Comparison of ENCODE assay signal across 22 cellular contexts in the genomic region with DNA sequence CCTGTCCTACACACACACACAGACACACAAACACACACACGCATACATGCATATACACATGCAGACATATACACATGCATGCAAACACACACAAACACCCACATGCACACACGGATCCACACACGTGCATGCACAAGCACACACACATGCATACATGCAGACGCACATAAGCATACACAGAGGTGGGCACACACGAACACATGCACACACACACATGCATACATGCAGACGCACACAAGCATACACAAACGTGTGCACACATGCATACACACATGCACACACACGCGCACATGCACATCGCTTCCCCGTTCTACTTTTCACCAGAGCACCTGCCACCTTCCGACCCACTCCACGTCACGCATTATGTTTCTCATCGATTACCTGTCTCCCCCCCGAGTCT. TPM values are rescaled to one million over a fixed set of nuclear protein-coding genes. Genes with fewer than 3 reads are reported as not detected.
"Had no signal": no experiment of that assay in that cellular context is flagged by ENCODE, and none has a peak within 500 bp of the region (broad histone marks: within the 10 kb centered on the region; RNA-seq: fewer than 3 reads in every experiment).

No MANE protein-coding gene starts in this region.

- H3K27ac ChIP-seq: adrenal gland, SJSA1 had no signal

- H3K4me3 ChIP-seq: adrenal gland, K562, SJSA1 had no signal

- DNase-seq: activated CD4-positive, alpha-beta T cell treated with anti-CD3 and anti-CD28 coated beads for 36 hours; activated CD8-positive, alpha-beta memory T cell treated with anti-CD3 and anti-CD28 coated beads, Interleukin-2, amount 50 U/mL, for 48 hours; activated CD8-positive, alpha-beta T cell treated with anti-CD3 and anti-CD28 coated beads, Interleukin-2, amount 10 ng/mL, durations not matched to agents 7 days and 5 days; activated naive CD4-positive, alpha-beta T cell treated with anti-CD3 and anti-CD28 coated beads, Interleukin-2, amount 50 U/mL, for 16 hours; activated naive CD8-positive, alpha-beta T cell treated with anti-CD3 and anti-CD28 coated beads, Interleukin-2, amount 10 ng/mL, durations not matched to agents 7 days and 5 days; activated T-cell treated with anti-CD3 and anti-CD28 coated beads, Interleukin-2, amount 50 U/mL, for 1 hour; adrenal gland; anterior cingulate cortex; Karpas-422; MM.1S; NCI-H1105; NCI-H1436; NCI-H1694 treated with DMSO at 0.1 percent for 48 hours; NCI-H2029 treated with DMSO at 0.1 percent for 48 hours; NCI-H510A treated with DMSO at 0.1 percent for 48 hours; NCI-H69; SHP77; T-helper 17 cell; T-helper 9 cell had no signal

- H3K27me3 ChIP-seq: adrenal gland had no signal

- H3K4me1 ChIP-seq: adrenal gland, SJSA1 had no signal

- H3K9me3 ChIP-seq: adrenal gland, SJSA1 had no signal

- FAIRE-seq: K562, RCC 7860 had no signal

- H3K36me3 ChIP-seq: adrenal gland, SJSA1 had no signal

- ATAC-seq: activated CD4-positive, alpha-beta T cell treated with anti-CD3 and anti-CD28 coated beads for 36 hours; activated CD8-positive, alpha-beta T cell treated with anti-CD3 and anti-CD28 coated beads, Interleukin-2, amount 10 ng/mL, durations not matched to agents 7 days and 5 days; K562; T-helper 17 cell had no signal

RNA-seq across cellular contexts. Expression of a gene that starts 13.2 kb away (rescaled TPM):
- total RNA-seq: activated CD4-positive, alpha-beta T cell treated with anti-CD3 and anti-CD28 coated beads for 36 hours; activated naive CD8-positive, alpha-beta T cell treated with anti-CD3 and anti-CD28 coated beads, Interleukin-2, amount 10 ng/mL, durations not matched to agents 7 days and 5 days; K562; T-helper 17 cell had no signal
